Comparison of ENCODE assay signal across 23 cellular contexts in genomic region chr2:30392097-30392496, GRCh38.
"Had no signal": no experiment of that assay in that cellular context is flagged by ENCODE, and none has a peak within 500 bp of the region (broad histone marks: within the 10 kb centered on the region; RNA-seq: fewer than 3 reads in every experiment).

No MANE protein-coding gene starts in this region.

- H3K27ac ChIP-seq: lower lobe of right lung, parathyroid adenoma, psoas muscle, right atrium auricular region, sigmoid colon, spleen, tibial nerve, uterus had no signal

- DNase-seq: hippocampal formation; kidney glomerular epithelial cell; left cardiac atrium; lower lobe of right lung; mammary epithelial cell; mesenchymal stem cell; naive thymus-derived CD8-positive, alpha-beta T cell; nucleus accumbens; psoas muscle; sigmoid colon; small intestine; spleen; stimulated activated CD4-positive, alpha-beta T cell treated with anti-CD3 and anti-CD28 coated beads, Interleukin-4, amount 100 ng/mL, for 24 hours; stimulated activated naive CD4-positive, alpha-beta T cell treated with Interleukin-2 at 50 U/mL for 16 hours; stimulated activated naive CD8-positive, alpha-beta T cell treated with anti-CD3 and anti-CD28 coated beads, Interleukin-15, amount 100 ng/mL, for 72 hours; substantia nigra; uterus had no signal

- ATAC-seq: left cardiac atrium; left lobe of liver; lower lobe of right lung; naive thymus-derived CD8-positive, alpha-beta T cell; psoas muscle; stimulated activated effector memory CD8-positive, alpha-beta T cell treated with anti-CD3 and anti-CD28 coated beads, Interleukin-12 subunit alpha, Interleukin-12 subunit beta, amount 100 ng/mL, for 72 hours; stimulated activated naive CD8-positive, alpha-beta T cell treated with anti-CD3 and anti-CD28 coated beads, Interleukin-15, amount 100 ng/mL, for 72 hours had no signal

- H3K9me3 ChIP-seq: lower lobe of right lung, psoas muscle, right atrium auricular region, sigmoid colon, spleen, tibial nerve, uterus had no signal

- H3K27me3 ChIP-seq: right atrium auricular region, sigmoid colon, spleen, tibial nerve, uterus had no signal

- H3K9ac ChIP-seq: parathyroid adenoma had no signal

- H3K79me2 ChIP-seq: parathyroid adenoma had no signal

- FAIRE-seq: keratinocyte, small intestine had no signal

- H2AFZ ChIP-seq: parathyroid adenoma had no signal

- H3K36me3 ChIP-seq: lower lobe of right lung, right atrium auricular region, sigmoid colon, spleen, tibial nerve, uterus had no signal

- H3K4me3 ChIP-seq: lower lobe of right lung, psoas muscle, right atrium auricular region, sigmoid colon, spleen, tibial nerve, uterus had no signal

- H3K4me1 ChIP-seq: lower lobe of right lung, parathyroid adenoma, psoas muscle, right atrium auricular region, tibial nerve, uterus had no signal
